Comparison of ENCODE assay signal across 7 cellular contexts in the genomic region with DNA sequence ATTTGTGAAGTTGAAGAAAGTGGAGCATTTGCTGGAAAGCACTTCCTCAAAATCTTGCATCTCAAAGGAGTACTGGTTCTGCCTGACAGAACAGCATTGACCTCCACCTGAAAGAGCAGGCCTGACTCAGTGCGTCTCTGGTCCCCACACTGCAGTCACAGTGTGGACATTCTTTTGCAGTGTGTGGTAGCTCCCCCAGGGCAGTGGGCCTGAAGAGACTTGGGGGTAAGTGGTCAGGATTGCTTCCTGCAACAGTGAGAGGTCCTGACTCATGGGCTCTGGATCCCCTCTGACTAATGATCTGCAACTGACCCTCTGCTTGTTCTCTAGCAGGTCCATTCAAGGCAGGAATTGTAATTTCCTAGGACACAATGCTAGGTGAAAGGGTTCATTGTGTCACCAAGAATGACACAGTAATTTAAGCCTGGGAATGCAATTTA.
A peak's percentile ranks its signal among the peaks of the same experiment; 100 is the strongest.
DNase-seq lines count a peak whose midpoint lies in the region; ATAC-seq and TF ChIP-seq lines count a peak whose summit lies in the region.

No MANE protein-coding gene starts in this region.

- no peak overlapping the region for H3K4me3 ChIP-seq in smooth muscle cell
- no peak overlapping the region for H3K4me3 ChIP-seq in Caco-2 (ENCODE audit: low read depth, low read length)

- H3K9me3 ChIP-seq in smooth muscle cell (replicated peaks; ENCODE audit: low read depth), result no peaks in the 10 kb centered on the region
- no peaks in the 10 kb centered on the region for H3K9me3 ChIP-seq in Caco-2

- H3K36me3 ChIP-seq in smooth muscle cell (ENCODE audit: low read depth) (no peaks in the 10 kb centered on the region), Caco-2 (ENCODE audit: control insufficient read depth, insufficient read depth, low read length) (no peaks in the 10 kb centered on the region)

- H2AFZ ChIP-seq in smooth muscle cell (ENCODE audit: low read depth), result no peak overlapping the region

- POLR2A ChIA-PET in Caco-2 (lab: Charles Lee), result no interaction called here

- no peak overlapping the region for H3K9ac ChIP-seq in smooth muscle cell (ENCODE audit: low read depth)

- 44% methylated on average over 1 of the region's 1 CpG for WGBS in smooth muscle cell (ENCODE audit: low lambda C conversion rate)

- H3K36me3 Mint-ChIP-seq in Caco-2 (ENCODE audit: insufficient read depth, unreplicated experiment), result no peaks in the 10 kb centered on the region

- H3K4me2 ChIP-seq in smooth muscle cell, result peak overlapping the region; percentile 57

- H3K9me3 Mint-ChIP-seq in Caco-2 (ENCODE audit: unreplicated experiment), result no peaks in the 10 kb centered on the region

- no peaks in the 10 kb centered on the region for H3K4me1 Mint-ChIP-seq in Caco-2 (ENCODE audit: low read depth, unreplicated experiment)

- BruUV-seq in Caco-2 (replicated peaks; lab: Mats Ljungman, UMichigan), result no TSS peak

- no peaks in the 10 kb centered on the region for H3K27me3 Mint-ChIP-seq in Caco-2 (ENCODE audit: insufficient read depth, unreplicated experiment)

- H3K27me3 ChIP-seq in smooth muscle cell (ENCODE audit: low read depth) (no peaks in the 10 kb centered on the region), Caco-2 (replicated peaks; ENCODE audit: control insufficient read depth, insufficient read depth, low read length) (no peaks in the 10 kb centered on the region)

- H3K4me3 Mint-ChIP-seq in Caco-2 (ENCODE audit: unreplicated experiment), result no peak overlapping the region

- H3K4me1 ChIP-seq in smooth muscle cell (ENCODE audit: low read depth), result peaks cover 25% of the 10 kb centered on the region
- peaks cover 14% of the 10 kb centered on the region for H3K4me1 ChIP-seq in Caco-2

- no peaks in the 10 kb centered on the region for H3F3A ChIP-seq in smooth muscle cell (ENCODE audit: low read depth)

- DNase-seq in astrocyte of the hippocampus (ENCODE audit: low read depth, low spot score) (peak; percentile 86), smooth muscle cell (lab: John Stamatoyannopoulos, UW; ENCODE audit: unreplicated experiment) (no peak), Caco-2 (no peak), amygdala (lab: John Stamatoyannopoulos, UW) (no peak), nucleus accumbens (lab: John Stamatoyannopoulos, UW) (no peak)

- H4K20me1 ChIP-seq in smooth muscle cell (ENCODE audit: low read depth), result no peaks in the 10 kb centered on the region

- H3K27ac ChIP-seq in smooth muscle cell (ENCODE audit: low read depth), result peak overlapping the region; percentile 71

- CTCF ChIA-PET in Caco-2 (lab: Charles Lee), result interaction anchor here (0.6 kb wide), 1 partner anchor 248 kb away, joined by 5 read pairs; no protein-coding TSS in a partner anchor

- no peaks in the 10 kb centered on the region for H3K79me2 ChIP-seq in smooth muscle cell (ENCODE audit: low read depth)

- peak; percentile 73 for ATAC-seq in GM19455 (IDR thresholded peaks at IDR 0.05; ENCODE audit: unreplicated experiment)
- ATAC-seq in HG03103 (IDR thresholded peaks at IDR 0.05; ENCODE audit: low read depth, unreplicated experiment), result peak; percentile 62

- TF ChIP-seq CTCF in smooth muscle cell (IDR thresholded peaks at IDR 0.05; ENCODE audit: borderline replicate concordance, insufficient read depth, poor library complexity, severe bottlenecking), result no peak
- no peak for TF ChIP-seq CTCF in Caco-2 (IDR thresholded peaks at IDR 0.05; ENCODE audit: insufficient read depth in 1 of 2, low read depth in 1 of 2, low read length in 1 of 2, severe bottlenecking in 1 of 2, unreplicated experiment in 1 of 2)

- intact Hi-C loops in Caco-2 (cut with micrococcal nuclease; ENCODE audit: unreplicated experiment), result no loop called here

- no peak overlapping the region for H3K27ac Mint-ChIP-seq in Caco-2 (ENCODE audit: unreplicated experiment)
